19 cellular contexts compared by ENCODE assay signal in genomic region chr17:19291646-19292376, GRCh38. TPM values are rescaled to one million over a fixed set of nuclear protein-coding genes. Genes with fewer than 3 reads are reported as not detected.
DNase-seq lines count a peak whose midpoint lies in the region; TF ChIP-seq lines count a peak whose summit lies in the region.
"Had no signal": no experiment of that assay in that cellular context is flagged by ENCODE, and none has a peak within 500 bp of the region (broad histone marks: within the 10 kb centered on the region; RNA-seq: fewer than 3 reads in every experiment).

No MANE protein-coding gene starts in this region.

- H3K4me1 ChIP-seq in endodermal cell (ENCODE audit: control insufficient read depth, insufficient read depth, low read length) (no peaks in the 10 kb centered on the region), osteoblast (ENCODE audit: insufficient read depth, low read length) (no peaks in the 10 kb centered on the region), thyroid gland (peaks cover 31 to 44% of the 10 kb centered on the region in 2 donors), right atrium auricular region (peaks cover 0 to 70% of the 10 kb centered on the region in 2 donors), testis (peaks cover 13% of the 10 kb centered on the region)

- no peak for TF ChIP-seq CTCF in endodermal cell (conservative IDR thresholded peaks at IDR 0.05)
- TF ChIP-seq CTCF in osteoblast (IDR thresholded peaks at IDR 0.05; ENCODE audit: extremely low read depth, low read depth, low read length) = no peak
- TF ChIP-seq CTCF in thyroid gland (IDR thresholded peaks at IDR 0.05) = no peak
- TF ChIP-seq CTCF in right atrium auricular region (IDR thresholded peaks at IDR 0.05) = no peak
- TF ChIP-seq CTCF in testis (IDR thresholded peaks at IDR 0.05) = no peak

- H3K36me3 Mint-ChIP-seq in T-helper 1 cell treated with Interleukin-12 subunit alpha and Interleukin-12 subunit beta and Interleukin-4 antibody, amounts not matched to agents 30 μg/mL and 1 μg/mL, for 36 hours (ENCODE audit: low read depth) = no peaks in the 10 kb centered on the region
- peaks cover 19% of the 10 kb centered on the region for H3K36me3 Mint-ChIP-seq in endodermal cell (ENCODE audit: low read depth)

- H3K9me3 Mint-ChIP-seq in T-helper 1 cell treated with Interleukin-12 subunit alpha and Interleukin-12 subunit beta and Interleukin-4 antibody, amounts not matched to agents 30 μg/mL and 1 μg/mL, for 36 hours = no peaks in the 10 kb centered on the region
- no peaks in the 10 kb centered on the region for H3K9me3 Mint-ChIP-seq in endodermal cell

- H2AFZ ChIP-seq in osteoblast (ENCODE audit: low read length) = no peak overlapping the region

- H3K27ac Mint-ChIP-seq in T-helper 1 cell treated with Interleukin-12 subunit alpha and Interleukin-12 subunit beta and Interleukin-4 antibody, amounts not matched to agents 30 μg/mL and 1 μg/mL, for 36 hours = peak overlapping the region; percentile 27
- peak overlapping the region; percentile 26 for H3K27ac Mint-ChIP-seq in endodermal cell

- H3K27me3 ChIP-seq in endodermal cell (ENCODE audit: control insufficient read depth, insufficient read depth, low read length, poor library complexity, severe bottlenecking) = no peaks in the 10 kb centered on the region
- no peaks in the 10 kb centered on the region for H3K27me3 ChIP-seq in osteoblast (ENCODE audit: insufficient read depth, low read length)
- no peaks in the 10 kb centered on the region for H3K27me3 ChIP-seq in thyroid gland
- H3K27me3 ChIP-seq in right atrium auricular region = no peaks in the 10 kb centered on the region
- no peaks in the 10 kb centered on the region for H3K27me3 ChIP-seq in testis

- no peak overlapping the region for H3K4me3 Mint-ChIP-seq in T-helper 1 cell treated with Interleukin-12 subunit alpha and Interleukin-12 subunit beta and Interleukin-4 antibody, amounts not matched to agents 30 μg/mL and 1 μg/mL, for 36 hours
- H3K4me3 Mint-ChIP-seq in endodermal cell = no peak overlapping the region

- H3K4me1 Mint-ChIP-seq in T-helper 1 cell treated with Interleukin-12 subunit alpha and Interleukin-12 subunit beta and Interleukin-4 antibody, amounts not matched to agents 30 μg/mL and 1 μg/mL, for 36 hours (ENCODE audit: low read depth) = peaks cover 8% of the 10 kb centered on the region
- peaks cover 15% of the 10 kb centered on the region for H3K4me1 Mint-ChIP-seq in endodermal cell

- intact Hi-C loops in thyroid gland (cut with DNase I) = no loop called here
- intact Hi-C loops in testis (cut with DNase I; ENCODE audit: low total_unique reads) = no loop called here

- no peak overlapping the region for H3K9ac ChIP-seq in endodermal cell (ENCODE audit: extremely low read depth, low read length, poor library complexity, severe bottlenecking)

- H4K20me1 ChIP-seq in osteoblast (ENCODE audit: insufficient read depth, low read length) = peaks cover 50% of the 10 kb centered on the region

- H3K27ac ChIP-seq in endodermal cell (ENCODE audit: low read depth, low read length) (no peak overlapping the region), osteoblast (ENCODE audit: low read depth, low read length) (no peak overlapping the region), thyroid gland (peak overlapping the region in 1 of 3 donors; percentile 12), right atrium auricular region (no peak overlapping the region), testis (no peak overlapping the region)
- H3K27ac ChIP-seq: 22Rv1, C4-2B had no signal

- H3K27me3 Mint-ChIP-seq in T-helper 1 cell treated with Interleukin-12 subunit alpha and Interleukin-12 subunit beta and Interleukin-4 antibody, amounts not matched to agents 30 μg/mL and 1 μg/mL, for 36 hours (ENCODE audit: low read depth) = peaks cover 15% of the 10 kb centered on the region
- no peaks in the 10 kb centered on the region for H3K27me3 Mint-ChIP-seq in endodermal cell (ENCODE audit: insufficient read depth)

- 84 to 87% methylated on average over 7 to 12 of the region's 12 CpGs for WGBS in endodermal cell (ENCODE audit: insufficient coverage in 1 of 2, insufficient read length in 1 of 2), 2 experiments
- WGBS in thyroid gland, 2 donors = 73 to 79% methylated on average over 12 of the region's 12 CpGs
- 83% methylated on average over 12 of the region's 12 CpGs for WGBS in testis, 2 donors

- TF ChIP-seq POLR2A in thyroid gland (IDR thresholded peaks at IDR 0.05) (no peak), testis (IDR thresholded peaks at IDR 0.05) (no peak)

- peaks cover 53% of the 10 kb centered on the region for H3K79me2 ChIP-seq in osteoblast (ENCODE audit: insufficient read depth, low read length)

- no peak overlapping the region for H3K4me2 ChIP-seq in osteoblast (ENCODE audit: insufficient read depth, low read length)

- H3K9me3 ChIP-seq in endodermal cell (ENCODE audit: control insufficient read depth, low read length) (no peaks in the 10 kb centered on the region), osteoblast (ENCODE audit: low read depth, low read length) (no peaks in the 10 kb centered on the region), thyroid gland (no peaks in the 10 kb centered on the region), right atrium auricular region (no peaks in the 10 kb centered on the region), testis (no peaks in the 10 kb centered on the region)
- H3K9me3 ChIP-seq: HAP-1 had no signal

- DNase-seq in T-helper 1 cell (no peak), endodermal cell (no peak), osteoblast (ENCODE audit: insufficient read length, low spot score, missing footprints) (peak; percentile 61), thyroid gland (peak; percentile 68 to 71), right atrium auricular region (ENCODE audit: low spot score) (no peak), NCI-H2171 treated with DMSO at 0.1 percent for 48 hours (lab: John Stamatoyannopoulos, UW) (no peak), testis (no peak)
- DNase-seq: DMS53; IMR-90; NCI-H146; NCI-H2081 treated with DMSO at 0.1 percent for 48 hours; NCI-H226; NCI-H526 treated with DMSO at 0.1 percent for 48 hours; NK-92 treated with Interleukin-12 subunit alpha and Interleukin-12 subunit beta, amount 100 ng/mL, for 24 hours; OCI-M1 had no signal

- H3K4me3 ChIP-seq in endodermal cell (ENCODE audit: low read length) (no peak overlapping the region), osteoblast (ENCODE audit: insufficient read depth, low read length) (no peak overlapping the region), thyroid gland (replicated peaks in 1 of 3) (no peak overlapping the region), right atrium auricular region (no peak overlapping the region), testis (no peak overlapping the region)
- H3K4me3 ChIP-seq: HAP-1 had no signal

- peaks cover 9% of the 10 kb centered on the region for H3K36me3 ChIP-seq in endodermal cell (ENCODE audit: control insufficient read depth, insufficient read depth, low read length)
- H3K36me3 ChIP-seq in osteoblast (ENCODE audit: insufficient read depth, low read length) = no peaks in the 10 kb centered on the region
- no peaks in the 10 kb centered on the region for H3K36me3 ChIP-seq in thyroid gland
- peaks cover 6% of the 10 kb centered on the region for H3K36me3 ChIP-seq in right atrium auricular region
- no peaks in the 10 kb centered on the region for H3K36me3 ChIP-seq in testis (ENCODE audit: low read depth, missing control alignments)
- H3K36me3 ChIP-seq: HAP-1 had no signal

RNA-seq across cellular contexts. Expression of gene EPN2, which starts 54.6 kb away (rescaled TPM):
- total RNA-seq in endodermal cell (10 to 100 TPM; 46.0 to 50.9 TPM), osteoblast (13.6 and 18.1 TPM in 2 replicates), thyroid gland (10 to 100 TPM; 21.8 to 32.3 (median 24.7) TPM), right atrium auricular region (10 to 100 TPM; 68.0 to 73.1 TPM), testis (10 to 100 TPM; 60.0 to 66.5 TPM)
- 27.7 TPM for polyA plus RNA-seq in endodermal cell (2013, experiment 1 of 2)
- polyA plus RNA-seq in endodermal cell (2013, experiment 2 of 2) = 29.1 TPM
- polyA plus RNA-seq in testis (ENCODE audit: insufficient read depth, low read depth, low replicate concordance) = 61.1 TPM

Comparison
In these comparisons a context has a peak if more than half of its experiments do, and no peak if none do; other contexts are left out.
1. DNase-seq: peak in osteoblast (single experiment) and thyroid gland (2 of 2); none in T-helper 1 cell (0 of 5), endodermal cell (single experiment), right atrium auricular region (single experiment), NCI-H2171 treated with DMSO at 0.1 percent for 48 hours (single experiment) and testis (single experiment).